ENCODE assay signal across 9 cellular contexts in genomic region chr4:128334256-128334655, GRCh38.
"Had no signal": no experiment of that assay in that cellular context is flagged by ENCODE, and none has a peak within 500 bp of the region (broad histone marks: within the 10 kb centered on the region; RNA-seq: fewer than 3 reads in every experiment).

No MANE protein-coding gene starts in this region.

- DNase-seq: GM23248, GOT3, H7, HFFc6, KG1 had no signal

- H3K4me1 Mint-ChIP-seq: IgD-negative memory B cell had no signal

- H3K27ac Mint-ChIP-seq: HFFc6 had no signal

- H3K9me3 ChIP-seq: HAP-1 had no signal

- H2AFZ ChIP-seq: GM23248 had no signal

- H3K9me3 Mint-ChIP-seq: HFFc6 had no signal

- H3K4me1 ChIP-seq: HAP-1 had no signal

- H3K27me3 Mint-ChIP-seq: IgD-negative memory B cell had no signal

- H3K36me3 ChIP-seq: HAP-1 had no signal

- H3K27ac ChIP-seq: GM23248, HL-60 had no signal

- ATAC-seq: HCT116 had no signal

- H3K4me3 Mint-ChIP-seq: HFFc6, IgD-negative memory B cell had no signal

- H3K4me3 ChIP-seq: GM23248, HAP-1 had no signal

- H3K9ac ChIP-seq: GM23248 had no signal
